In genomic region chr7:70618020-70618551, GRCh38 we compare ENCODE assay signal across 16 cellular contexts.
"Had no signal": no experiment of that assay in that cellular context is flagged by ENCODE, and none has a peak within 500 bp of the region (broad histone marks: within the 10 kb centered on the region; RNA-seq: fewer than 3 reads in every experiment).

No MANE protein-coding gene starts in this region.

- H3K36me3 ChIP-seq: brain microvascular endothelial cell had no signal

- H3K9me3 ChIP-seq: mucosa of descending colon had no signal

- H3K27ac ChIP-seq: brain microvascular endothelial cell, VCaP had no signal

- FAIRE-seq: endometrium, urothelium cell line had no signal

- H3K27me3 ChIP-seq: brain microvascular endothelial cell had no signal

- ATAC-seq: activated CD4-positive, alpha-beta T cell treated with anti-CD3 and anti-CD28 coated beads for 36 hours; esophagus mucosa; naive thymus-derived CD8-positive, alpha-beta T cell had no signal

- H3K4me3 ChIP-seq: mucosa of descending colon had no signal

- DNase-seq: activated CD4-positive, alpha-beta memory T cell treated with anti-CD3 and anti-CD28 coated beads, Interleukin-2, amount 10 ng/mL, durations not matched to agents 7 days and 5 days; activated CD4-positive, alpha-beta T cell treated with anti-CD3 and anti-CD28 coated beads for 36 hours; activated gamma-delta T cell; activated T-cell treated with anti-CD3 and anti-CD28 coated beads, Interleukin-2, amount 50 U/mL, for 48 hours; brain microvascular endothelial cell; cerebellar nuclear complex; left colon; mucosa of descending colon; naive thymus-derived CD8-positive, alpha-beta T cell; stimulated activated CD4-positive, alpha-beta T cell treated with anti-CD3 and anti-CD28 coated beads, Interleukin-15, amount 100 ng/mL, for 24 hours; stimulated activated CD4-positive, alpha-beta T cell treated with anti-CD3 and anti-CD28 coated beads, Interleukin-4, amount 100 ng/mL, for 24 hours; T1000 had no signal
